ENCODE assay signal across 10 cellular contexts in genomic region chr19:32781280-32781679, GRCh38.
"Had no signal": no experiment of that assay in that cellular context is flagged by ENCODE, and none has a peak within 500 bp of the region (broad histone marks: within the 10 kb centered on the region; RNA-seq: fewer than 3 reads in every experiment).

No MANE protein-coding gene starts in this region.

- FAIRE-seq: H54, HepG2 had no signal

- H3K9ac ChIP-seq: GM23248 had no signal

- H2AFZ ChIP-seq: GM23248 had no signal

- H3K4me3 ChIP-seq: GM23248 had no signal

- ATAC-seq: HepG2 had no signal

- H3K27ac Mint-ChIP-seq: H9, HFFc6, IgD-negative memory B cell had no signal

- DNase-seq: GM23248, GOT3, H9, HCEC 1CT, HFFc6, KG1 had no signal

- H3K4me1 Mint-ChIP-seq: IgD-negative memory B cell had no signal

- H3K4me3 Mint-ChIP-seq: H9, HFFc6, IgD-negative memory B cell had no signal

- H3K27ac ChIP-seq: GM23248, HL-60 had no signal
